ENCODE assay signal across 18 cellular contexts in genomic region chr13:21465710-21466160, GRCh38. TPM values are rescaled to one million over a fixed set of nuclear protein-coding genes. Genes with fewer than 3 reads are reported as not detected.
A peak's percentile ranks its signal among the peaks of the same experiment; 100 is the strongest.
DNase-seq lines count a peak whose midpoint lies in the region; ATAC-seq, FAIRE-seq and TF ChIP-seq lines count a peak whose summit lies in the region.
"Had no signal": no experiment of that assay in that cellular context is flagged by ENCODE, and none has a peak within 500 bp of the region (broad histone marks: within the 10 kb centered on the region; RNA-seq: fewer than 3 reads in every experiment).

No MANE protein-coding gene starts in this region.

- H3K27ac Mint-ChIP-seq in H9 (peak overlapping the region; percentile 35 to 86 (median 42); a peak in 5 of 7 replicates), progenitor cell of endocrine pancreas (peak overlapping the region; percentile 99)
- H3K27ac Mint-ChIP-seq in activated naive CD8-positive, alpha-beta T cell treated with anti-CD3 and anti-CD28 coated beads, Interleukin-2, amount 50 U/mL, for 24 hours: no peak overlapping the region
- H3K27ac Mint-ChIP-seq in activated CD8-positive, alpha-beta memory T cell treated with anti-CD3 and anti-CD28 coated beads, Interleukin-2, amount 10 ng/mL, durations not matched to agents 7 days and 5 days: no peak overlapping the region
- H3K27ac Mint-ChIP-seq: T-helper 1 cell treated with Interleukin-12 subunit alpha and Interleukin-12 subunit beta and Interleukin-4 antibody, amounts not matched to agents 30 μg/mL and 1 μg/mL, for 36 hours had no signal

- H3K27ac ChIP-seq in H9 (ENCODE audit: insufficient read length, low read depth, low read length) (no peak overlapping the region), PC-3 (ENCODE audit: low read length) (peak overlapping the region; percentile 69)
- H3K27ac ChIP-seq: heart right ventricle, HL-60 had no signal

- H2AFZ ChIP-seq in H9 (ENCODE audit: low read length) (peak overlapping the region; percentile 5), PC-3 (ENCODE audit: low read length) (peak overlapping the region; percentile 78)

- H4K91ac ChIP-seq in H9 (ENCODE audit: insufficient read length, low read depth, low read length): no peak overlapping the region

- H3K9me3 Mint-ChIP-seq in H9 (peaks cover 0 to 3% of the 10 kb centered on the region in 2 experiments; a peak in 1 of 5 replicates), progenitor cell of endocrine pancreas (ENCODE audit: low read depth) (peaks cover 10% of the 10 kb centered on the region)
- peaks cover 2% of the 10 kb centered on the region for H3K9me3 Mint-ChIP-seq in activated naive CD8-positive, alpha-beta T cell treated with anti-CD3 and anti-CD28 coated beads, Interleukin-2, amount 50 U/mL, for 24 hours
- H3K9me3 Mint-ChIP-seq in activated CD8-positive, alpha-beta memory T cell treated with anti-CD3 and anti-CD28 coated beads, Interleukin-2, amount 10 ng/mL, durations not matched to agents 7 days and 5 days (ENCODE audit: low read depth): peaks cover 5% of the 10 kb centered on the region

- H3K9ac ChIP-seq in H9 (ENCODE audit: extremely low read depth, insufficient read length, low read length) (no peak overlapping the region), PC-3 (ENCODE audit: low read length) (no peak overlapping the region)

- H3K79me1 ChIP-seq in H9 (ENCODE audit: insufficient read depth, low read depth, low read length, poor library complexity, severe bottlenecking): no peaks in the 10 kb centered on the region

- no peak overlapping the region for H2BK5ac ChIP-seq in H9 (ENCODE audit: insufficient read length, low read length)

- CTCF ChIA-PET in PC-3 (lab: Charles Lee): interaction anchor here (0.5 to 0.6 kb wide), 2 partner anchors 9 to 11 kb away, joined by 3 read pairs; no protein-coding TSS in a partner anchor
- CTCF ChIA-PET in activated CD8-positive, alpha-beta memory T cell treated with anti-CD3 and anti-CD28 coated beads, Interleukin-2, amount 10 ng/mL, durations not matched to agents 7 days and 5 days (lab: Charles Lee): no interaction called here

- no peak overlapping the region for H2BK15ac ChIP-seq in H9 (ENCODE audit: low read depth, low read length)

- H2BK120ac ChIP-seq in H9 (ENCODE audit: low read depth, low read length, poor library complexity, severe bottlenecking): no peak overlapping the region

- H3K9me3 ChIP-seq in H9 (ENCODE audit: control insufficient read depth, low read depth, low read length) (no peaks in the 10 kb centered on the region), PC-3 (ENCODE audit: low read length) (no peaks in the 10 kb centered on the region)

- peaks cover 3% of the 10 kb centered on the region; the same call in 1 of the 2 replicates for H3K4me1 ChIP-seq in H9 (ENCODE audit: insufficient read depth, low read length)
- peaks cover 21% of the 10 kb centered on the region for H3K4me1 ChIP-seq in PC-3 (ENCODE audit: insufficient read depth, low read length)
- H3K4me1 ChIP-seq: heart right ventricle had no signal

- BruUV-seq in PC-3 (replicated peaks; lab: Mats Ljungman, UMichigan): no TSS peak

- no peaks in the 10 kb centered on the region for H3K23me2 ChIP-seq in H9 (ENCODE audit: insufficient read length, low read depth, low read length, poor library complexity, severe bottlenecking)

- WGBS in H9 (ENCODE audit: extremely low coverage, insufficient read length, low lambda C conversion rate): no CpG with 5 or more reads among the region's 9 CpGs

- H3K18ac ChIP-seq in H9 (ENCODE audit: insufficient read length, low read depth, low read length): peak overlapping the region; percentile 19

- TF ChIP-seq CTCF in H9 (conservative IDR thresholded peaks at IDR 0.05): no peak
- no peak for TF ChIP-seq CTCF in PC-3 (conservative IDR thresholded peaks at IDR 0.05; ENCODE audit: low read depth, low read length)
- TF ChIP-seq CTCF in progenitor cell of endocrine pancreas (IDR thresholded peaks at IDR 0.05; ENCODE audit: unreplicated experiment): no peak

- POLR2A ChIA-PET in PC-3 (lab: Charles Lee; ENCODE audit: unreplicated experiment): interaction anchor here (0.6 kb wide), 1 partner anchor 290 kb away, joined by 3 read pairs; the partner anchor contains the start of genes MRPL57 and SKA3

- H3T11ph ChIP-seq in H9 (ENCODE audit: low read length): no peak overlapping the region

- H3K23ac ChIP-seq in H9 (ENCODE audit: insufficient read length, low read depth, low read length): no peak overlapping the region

- H3F3A ChIP-seq in PC-3 (ENCODE audit: low read length, unreplicated experiment): no peaks in the 10 kb centered on the region

- intact Hi-C loops in PC-3 (cut with micrococcal nuclease): no loop called here

- H4K5ac ChIP-seq in H9 (ENCODE audit: insufficient read length, low read depth, low read length): no peak overlapping the region

- H3K36me3 ChIP-seq in PC-3 (ENCODE audit: low read depth, low read length): no peaks in the 10 kb centered on the region
- H3K36me3 ChIP-seq: heart right ventricle had no signal

- H2AK5ac ChIP-seq in H9 (ENCODE audit: insufficient read length, low read length): no peak overlapping the region

- H2BK12ac ChIP-seq in H9 (ENCODE audit: insufficient read length, low read depth, low read length): no peak overlapping the region

- no peaks in the 10 kb centered on the region for H4K20me1 ChIP-seq in H9 (ENCODE audit: control insufficient read depth, insufficient read depth, insufficient read length)
- no peaks in the 10 kb centered on the region for H4K20me1 ChIP-seq in PC-3 (ENCODE audit: low read length)

- no peaks in the 10 kb centered on the region for H3K9me2 ChIP-seq in PC-3 (replicated peaks; ENCODE audit: low read length)

- H3K4me3 ChIP-seq in PC-3 (ENCODE audit: low read length): peak overlapping the region; percentile 44; the same call in 1 of the 2 replicates
- H3K4me3 ChIP-seq: heart right ventricle had no signal

- peak overlapping the region in 1 of 2 experiments; percentile 13; a peak in 1 of 5 replicates for H3K4me3 Mint-ChIP-seq in H9
- H3K4me3 Mint-ChIP-seq in progenitor cell of endocrine pancreas (ENCODE audit: low read depth): peak overlapping the region; percentile 27
- no peak overlapping the region for H3K4me3 Mint-ChIP-seq in activated naive CD8-positive, alpha-beta T cell treated with anti-CD3 and anti-CD28 coated beads, Interleukin-2, amount 50 U/mL, for 24 hours
- H3K4me3 Mint-ChIP-seq in activated CD8-positive, alpha-beta memory T cell treated with anti-CD3 and anti-CD28 coated beads, Interleukin-2, amount 10 ng/mL, durations not matched to agents 7 days and 5 days: no peak overlapping the region
- H3K4me3 Mint-ChIP-seq: naive thymus-derived CD4-positive, alpha-beta T cell; T-helper 1 cell treated with Interleukin-12 subunit alpha and Interleukin-12 subunit beta and Interleukin-4 antibody, amounts not matched to agents 30 μg/mL and 1 μg/mL, for 36 hours had no signal

- no peak overlapping the region for H4K8ac ChIP-seq in H9 (replicated peaks; ENCODE audit: insufficient read length, low read depth, low read length)

- H3K4me1 Mint-ChIP-seq in H9: peaks cover 17 to 20% of the 10 kb centered on the region in 2 experiments
- H3K4me1 Mint-ChIP-seq in progenitor cell of endocrine pancreas (ENCODE audit: low read depth): peaks cover 28% of the 10 kb centered on the region
- no peaks in the 10 kb centered on the region for H3K4me1 Mint-ChIP-seq in activated naive CD8-positive, alpha-beta T cell treated with anti-CD3 and anti-CD28 coated beads, Interleukin-2, amount 50 U/mL, for 24 hours
- no peaks in the 10 kb centered on the region for H3K4me1 Mint-ChIP-seq in activated CD8-positive, alpha-beta memory T cell treated with anti-CD3 and anti-CD28 coated beads, Interleukin-2, amount 10 ng/mL, durations not matched to agents 7 days and 5 days

- DNase-seq in H9 (no peak), PC-3 (peak; percentile 65), left kidney (ENCODE audit: low read depth, low spot score) (peak; percentile 42), progenitor cell of endocrine pancreas (ENCODE audit: low spot score, unreplicated experiment) (peak; percentile 27), H54 (ENCODE audit: insufficient read length, low spot score) (no peak), NCI-H524 treated with DMSO at 0.1 percent for 48 hours (lab: John Stamatoyannopoulos, UW) (no peak)
- DNase-seq in activated naive CD8-positive, alpha-beta T cell treated with anti-CD3 and anti-CD28 coated beads, Interleukin-2, amount 50 U/mL, for 24 hours: no peak
- DNase-seq in activated CD8-positive, alpha-beta memory T cell treated with anti-CD3 and anti-CD28 coated beads, Interleukin-2, amount 10 ng/mL, durations not matched to agents 7 days and 5 days: no peak
- DNase-seq: activated naive CD4-positive, alpha-beta T cell treated with Interleukin-2 at 50 U/mL for 16 hours; heart right ventricle; left cardiac atrium; naive thymus-derived CD4-positive, alpha-beta T cell; NCI-H1930; NK-92 treated with Interleukin-12 subunit alpha and Interleukin-12 subunit beta, amount 100 ng/mL, for 24 hours had no signal

- TF ChIP-seq POLR2A in H54 (IDR thresholded peaks at IDR 0.05; ENCODE audit: low read depth, low read length): no peak

- H3K27me3 ChIP-seq in H9 (ENCODE audit: insufficient read depth, low read length) (no peaks in the 10 kb centered on the region), PC-3 (ENCODE audit: low read length) (no peaks in the 10 kb centered on the region)
- H3K27me3 ChIP-seq: heart right ventricle had no signal

- ATAC-seq in PC-3: peak; percentile 95
- ATAC-seq in activated naive CD8-positive, alpha-beta T cell treated with anti-CD3 and anti-CD28 coated beads, Interleukin-2, amount 50 U/mL, for 24 hours: no peak
- ATAC-seq in activated CD8-positive, alpha-beta memory T cell treated with anti-CD3 and anti-CD28 coated beads, Interleukin-2, amount 10 ng/mL, durations not matched to agents 7 days and 5 days: no peak
- ATAC-seq: activated CD4-positive, CD25-positive, alpha-beta regulatory T cell treated with anti-CD3 and anti-CD28 coated beads, Interleukin-2, amount 50 U/mL, for 24 hours; heart right ventricle; left cardiac atrium; naive thymus-derived CD4-positive, alpha-beta T cell; Right ventricle myocardium inferior had no signal

- H3K4me2 ChIP-seq in H9 (ENCODE audit: insufficient read depth, insufficient read length, low read length) (no peak overlapping the region), PC-3 (ENCODE audit: low read length) (peak overlapping the region; percentile 80)

- no peaks in the 10 kb centered on the region for H3K79me2 ChIP-seq in H9 (ENCODE audit: insufficient read depth, low read length)
- H3K79me2 ChIP-seq in PC-3 (ENCODE audit: low read length): no peaks in the 10 kb centered on the region

- H2BK20ac ChIP-seq in H9 (ENCODE audit: low read depth, low read length, poor library complexity, severe bottlenecking): no peak overlapping the region

- 0 out of 2 replicates have a peak overlapping the region, but pooled peaks have one; percentile 27 for H3K14ac ChIP-seq in H9 (ENCODE audit: insufficient read depth, low read length)

- FAIRE-seq in H54 (lab: Jason Lieb, UNC): no peak

- H3K4ac ChIP-seq in H9 (ENCODE audit: low read depth, low read length): no peak overlapping the region

- H3K36me3 Mint-ChIP-seq in H9 (ENCODE audit: insufficient read depth in 1 of 3, low read depth in 3 of 3) (no peaks in the 10 kb centered on the region), progenitor cell of endocrine pancreas (ENCODE audit: insufficient read depth) (peaks cover 8% of the 10 kb centered on the region)
- no peaks in the 10 kb centered on the region for H3K36me3 Mint-ChIP-seq in activated naive CD8-positive, alpha-beta T cell treated with anti-CD3 and anti-CD28 coated beads, Interleukin-2, amount 50 U/mL, for 24 hours (ENCODE audit: low read depth)
- peaks cover 4% of the 10 kb centered on the region for H3K36me3 Mint-ChIP-seq in activated CD8-positive, alpha-beta memory T cell treated with anti-CD3 and anti-CD28 coated beads, Interleukin-2, amount 10 ng/mL, durations not matched to agents 7 days and 5 days
- H3K36me3 Mint-ChIP-seq: naive thymus-derived CD4-positive, alpha-beta T cell had no signal

- H3K56ac ChIP-seq in H9 (ENCODE audit: insufficient read length, low read depth, low read length): no peak overlapping the region

- H3K27me3 Mint-ChIP-seq in H9 (ENCODE audit: low read depth) (no peaks in the 10 kb centered on the region), progenitor cell of endocrine pancreas (no peaks in the 10 kb centered on the region)
- H3K27me3 Mint-ChIP-seq in activated naive CD8-positive, alpha-beta T cell treated with anti-CD3 and anti-CD28 coated beads, Interleukin-2, amount 50 U/mL, for 24 hours: no peaks in the 10 kb centered on the region
- H3K27me3 Mint-ChIP-seq in activated CD8-positive, alpha-beta memory T cell treated with anti-CD3 and anti-CD28 coated beads, Interleukin-2, amount 10 ng/mL, durations not matched to agents 7 days and 5 days: peaks cover 9% of the 10 kb centered on the region

RNA-seq across cellular contexts. Expression of gene ZDHHC20, which starts 6.6 kb away (rescaled TPM):
- 63.2 and 69.1 TPM in 2 replicates for total RNA-seq in H9 (2021)
- total RNA-seq in PC-3 (2014; rRNA removed): 46.4 and 53.7 TPM in 2 replicates
- 110 and 113 TPM in 2 replicates for total RNA-seq in progenitor cell of endocrine pancreas
- 10 to 100 TPM; 65.7 to 68.0 TPM for total RNA-seq in activated CD8-positive, alpha-beta memory T cell treated with anti-CD3 and anti-CD28 coated beads, Interleukin-2, amount 10 ng/mL, durations not matched to agents 7 days and 5 days

Comparison
In these comparisons a context has a peak if more than half of its experiments do, and no peak if none do; other contexts are left out.
1. DNase-seq: peak in PC-3 (single experiment), left kidney (single experiment) and progenitor cell of endocrine pancreas (single experiment); none in H9 (single experiment), H54 (single experiment), NCI-H524 treated with DMSO at 0.1 percent for 48 hours (single experiment), activated naive CD8-positive, alpha-beta T cell treated with anti-CD3 and anti-CD28 coated beads, Interleukin-2, amount 50 U/mL, for 24 hours (single experiment) and activated CD8-positive, alpha-beta memory T cell treated with anti-CD3 and anti-CD28 coated beads, Interleukin-2, amount 10 ng/mL, durations not matched to agents 7 days and 5 days (single experiment).
2. H3K27ac Mint-ChIP-seq: peak in H9 (3 of 3) and progenitor cell of endocrine pancreas (single experiment); none in activated naive CD8-positive, alpha-beta T cell treated with anti-CD3 and anti-CD28 coated beads, Interleukin-2, amount 50 U/mL, for 24 hours (single experiment) and activated CD8-positive, alpha-beta memory T cell treated with anti-CD3 and anti-CD28 coated beads, Interleukin-2, amount 10 ng/mL, durations not matched to agents 7 days and 5 days (single experiment).